In genomic region chr16:57184890-57185445, GRCh38 we compare ENCODE assay signal across 8 cellular contexts. TPM values are rescaled to one million over a fixed set of nuclear protein-coding genes. Genes with fewer than 3 reads are reported as not detected.
DNase-seq lines count a peak whose midpoint lies in the region; ATAC-seq, FAIRE-seq and TF ChIP-seq lines count a peak whose summit lies in the region.

No MANE protein-coding gene starts in this region.

- H3K9me3 ChIP-seq in kidney (ENCODE audit: control insufficient read depth in 1 of 2, low read length in 2 of 2) (no peaks in the 10 kb centered on the region), suprapubic skin (no peaks in the 10 kb centered on the region)

- H3K4me1 ChIP-seq in kidney (ENCODE audit: control insufficient read depth in 1 of 2, insufficient read depth in 1 of 2, low read depth in 1 of 2, low read length in 2 of 2): peaks cover 14 to 19% of the 10 kb centered on the region in 2 donors
- H3K4me1 ChIP-seq in suprapubic skin: peaks cover 26% of the 10 kb centered on the region

- no peak for FAIRE-seq in kidney (lab: Jason Lieb, UNC)

- peak overlapping the region; percentile 85 for H3K27ac Mint-ChIP-seq in T-helper 1 cell treated with Interleukin-12 subunit alpha and Interleukin-12 subunit beta and Interleukin-4 antibody, amounts not matched to agents 30 μg/mL and 1 μg/mL, for 36 hours
- H3K27ac Mint-ChIP-seq in activated T-helper 2 cell treated with anti-CD3 and anti-CD28 coated beads, Interferon-gamma antibody, Interleukin-2, Interleukin-4, amounts not matched to agents 10 μg/mL and 5 μg/mL and 100 μg/mL, durations not matched to agents 14 hours and 24 hours and 36 hours: peak overlapping the region; percentile 96

- H3K36me3 ChIP-seq in kidney (ENCODE audit: control insufficient read depth in 1 of 2, insufficient read depth in 2 of 2, low read length in 2 of 2) (no peaks in the 10 kb centered on the region), suprapubic skin (no peaks in the 10 kb centered on the region)

- TF ChIP-seq POLR2A in suprapubic skin (IDR thresholded peaks at IDR 0.05): no peak

- peaks cover 2% of the 10 kb centered on the region for H3K36me3 Mint-ChIP-seq in T-helper 1 cell treated with Interleukin-12 subunit alpha and Interleukin-12 subunit beta and Interleukin-4 antibody, amounts not matched to agents 30 μg/mL and 1 μg/mL, for 36 hours (ENCODE audit: low read depth)
- peaks cover 20% of the 10 kb centered on the region for H3K36me3 Mint-ChIP-seq in activated T-helper 2 cell treated with anti-CD3 and anti-CD28 coated beads, Interferon-gamma antibody, Interleukin-2, Interleukin-4, amounts not matched to agents 10 μg/mL and 5 μg/mL and 100 μg/mL, durations not matched to agents 14 hours and 24 hours and 36 hours (ENCODE audit: low read depth)

- H3K4me3 ChIP-seq in kidney (ENCODE audit: low read length in 2 of 2) (peak overlapping the region; percentile 85 to 92), suprapubic skin (peak overlapping the region; percentile 98)

- intact Hi-C loops in activated T-helper 2 cell treated with anti-CD3 and anti-CD28 coated beads, Interferon-gamma antibody, Interleukin-2, Interleukin-4, amounts not matched to agents 10 μg/mL and 5 μg/mL and 100 μg/mL, durations not matched to agents 14 hours and 24 hours and 36 hours (cut with micrococcal nuclease): loop anchor here (5.0 kb wide), 4 partner anchors 92 to 733 kb away; partner anchors contain the start of genes NUDT21 and OGFOD1
- intact Hi-C loops in kidney (cut with DNase I): no loop called here

- peak overlapping the region; percentile 80 to 92 for H3K27ac ChIP-seq in kidney (ENCODE audit: low read depth in 2 of 2, low read length in 2 of 2)
- H3K27ac ChIP-seq in suprapubic skin: peak overlapping the region; percentile 97

- no peaks in the 10 kb centered on the region for H3K27me3 Mint-ChIP-seq in T-helper 1 cell treated with Interleukin-12 subunit alpha and Interleukin-12 subunit beta and Interleukin-4 antibody, amounts not matched to agents 30 μg/mL and 1 μg/mL, for 36 hours (ENCODE audit: low read depth)
- H3K27me3 Mint-ChIP-seq in activated T-helper 2 cell treated with anti-CD3 and anti-CD28 coated beads, Interferon-gamma antibody, Interleukin-2, Interleukin-4, amounts not matched to agents 10 μg/mL and 5 μg/mL and 100 μg/mL, durations not matched to agents 14 hours and 24 hours and 36 hours (ENCODE audit: low read depth): no peaks in the 10 kb centered on the region

- H3K4me1 Mint-ChIP-seq in T-helper 1 cell treated with Interleukin-12 subunit alpha and Interleukin-12 subunit beta and Interleukin-4 antibody, amounts not matched to agents 30 μg/mL and 1 μg/mL, for 36 hours (ENCODE audit: low read depth): peaks cover 33% of the 10 kb centered on the region
- peaks cover 36% of the 10 kb centered on the region for H3K4me1 Mint-ChIP-seq in activated T-helper 2 cell treated with anti-CD3 and anti-CD28 coated beads, Interferon-gamma antibody, Interleukin-2, Interleukin-4, amounts not matched to agents 10 μg/mL and 5 μg/mL and 100 μg/mL, durations not matched to agents 14 hours and 24 hours and 36 hours (ENCODE audit: low read depth)

- DNase-seq in T-helper 1 cell (no peak), kidney (peak; percentile 39), suprapubic skin (ENCODE audit: low spot score in 2 of 2) (no peak), NCI-H2081 treated with DMSO at 0.1 percent for 48 hours (lab: John Stamatoyannopoulos, UW) (no peak), AG20443 (ENCODE audit: low spot score) (no peak)
- peak; percentile 9 for DNase-seq in activated T-helper 2 cell treated with anti-CD3 and anti-CD28 coated beads, Interferon-gamma antibody, Interleukin-2, Interleukin-4, amounts not matched to agents 10 μg/mL and 5 μg/mL and 100 μg/mL, durations not matched to agents 14 hours and 24 hours and 36 hours (ENCODE audit: low spot score)

- no peaks in the 10 kb centered on the region for H3K9me3 Mint-ChIP-seq in T-helper 1 cell treated with Interleukin-12 subunit alpha and Interleukin-12 subunit beta and Interleukin-4 antibody, amounts not matched to agents 30 μg/mL and 1 μg/mL, for 36 hours
- H3K9me3 Mint-ChIP-seq in activated T-helper 2 cell treated with anti-CD3 and anti-CD28 coated beads, Interferon-gamma antibody, Interleukin-2, Interleukin-4, amounts not matched to agents 10 μg/mL and 5 μg/mL and 100 μg/mL, durations not matched to agents 14 hours and 24 hours and 36 hours: no peaks in the 10 kb centered on the region

- TF ChIP-seq EP300 in suprapubic skin (IDR thresholded peaks at IDR 0.05): no peak

- no peak for TF ChIP-seq CTCF in kidney (IDR thresholded peaks at IDR 0.05; ENCODE audit: borderline replicate concordance, extremely low read depth, insufficient read depth)
- no peak for TF ChIP-seq CTCF in suprapubic skin (IDR thresholded peaks at IDR 0.05)

- H3K4me3 Mint-ChIP-seq in T-helper 1 cell treated with Interleukin-12 subunit alpha and Interleukin-12 subunit beta and Interleukin-4 antibody, amounts not matched to agents 30 μg/mL and 1 μg/mL, for 36 hours: peak overlapping the region; percentile 96
- peak overlapping the region; percentile 98 for H3K4me3 Mint-ChIP-seq in activated T-helper 2 cell treated with anti-CD3 and anti-CD28 coated beads, Interferon-gamma antibody, Interleukin-2, Interleukin-4, amounts not matched to agents 10 μg/mL and 5 μg/mL and 100 μg/mL, durations not matched to agents 14 hours and 24 hours and 36 hours (ENCODE audit: low read depth)

- H3K27me3 ChIP-seq in suprapubic skin: no peaks in the 10 kb centered on the region

- 17% methylated on average over 15 of the region's 15 CpGs for WGBS in suprapubic skin

- H3K9ac ChIP-seq in kidney (ENCODE audit: low read length in 2 of 2): peak overlapping the region; percentile 82 to 89

- no peak for ATAC-seq in HG02588 (IDR thresholded peaks at IDR 0.05; ENCODE audit: unreplicated experiment)

RNA-seq across cellular contexts. Expression of gene PSME3IP1, which starts 0.9 kb away (rescaled TPM):
- 109 and 125 TPM in 2 replicates for total RNA-seq in activated T-helper 2 cell treated with anti-CD3 and anti-CD28 coated beads, Interferon-gamma antibody, Interleukin-2, Interleukin-4, amounts not matched to agents 10 μg/mL and 5 μg/mL and 100 μg/mL, durations not matched to agents 14 hours and 24 hours and 36 hours
- total RNA-seq in kidney (84.6 TPM), suprapubic skin (100 to 1,000 TPM in 1 of 4 donors, 10 to 100 TPM in 3; 47.1 to 109 (median 60.3) TPM)
- polyA plus RNA-seq in kidney (ENCODE audit: insufficient read depth, low read depth, low replicate concordance): 79.1 TPM

RNA-seq across cellular contexts. Expression of gene RSPRY1, which starts 1.2 kb away (rescaled TPM):
- total RNA-seq in activated T-helper 2 cell treated with anti-CD3 and anti-CD28 coated beads, Interferon-gamma antibody, Interleukin-2, Interleukin-4, amounts not matched to agents 10 μg/mL and 5 μg/mL and 100 μg/mL, durations not matched to agents 14 hours and 24 hours and 36 hours: 33.3 and 43.0 TPM in 2 replicates
- total RNA-seq in kidney (32.2 TPM), suprapubic skin (10 to 100 TPM; 16.3 to 48.3 (median 35.2) TPM)
- polyA plus RNA-seq in kidney (ENCODE audit: insufficient read depth, low read depth, low replicate concordance): 14.4 TPM

Comparison
In these comparisons a context has a peak if more than half of its experiments do, and no peak if none do; other contexts are left out.
1. DNase-seq: peak in activated T-helper 2 cell treated with anti-CD3 and anti-CD28 coated beads, Interferon-gamma antibody, Interleukin-2, Interleukin-4, amounts not matched to agents 10 μg/mL and 5 μg/mL and 100 μg/mL, durations not matched to agents 14 hours and 24 hours and 36 hours (single experiment) and kidney (single experiment); none in T-helper 1 cell (0 of 5), suprapubic skin (0 of 2), NCI-H2081 treated with DMSO at 0.1 percent for 48 hours (single experiment) and AG20443 (single experiment).